23 cellular contexts compared by ENCODE assay signal in the genomic region with DNA sequence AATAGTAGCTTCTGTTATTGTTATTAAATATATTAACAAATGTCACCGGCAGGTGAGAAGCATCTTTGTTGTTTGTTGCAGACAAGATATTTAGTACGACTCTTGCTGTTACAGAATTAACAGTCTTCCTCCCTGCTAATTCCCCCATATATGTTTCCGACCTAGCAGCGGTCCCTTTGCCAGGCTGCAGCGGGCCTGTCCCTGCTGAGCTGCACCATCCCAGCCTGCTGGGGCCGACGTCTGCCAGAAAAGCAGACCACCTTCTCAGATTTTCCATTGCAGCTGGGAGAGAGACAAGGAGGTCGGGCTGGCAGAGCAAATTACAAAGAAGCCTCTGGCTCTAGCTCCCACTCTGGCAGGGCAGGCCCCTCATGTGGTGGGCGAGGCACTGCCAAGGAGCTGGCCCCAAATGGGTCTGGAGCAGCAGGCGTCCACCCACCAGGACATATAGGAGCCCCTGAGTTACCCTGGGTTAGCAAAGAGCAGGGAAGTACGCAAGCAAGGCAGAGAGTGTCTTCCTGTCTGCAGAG.
DNase-seq lines count a peak whose midpoint lies in the region; ATAC-seq and TF ChIP-seq lines count a peak whose summit lies in the region.
"Had no signal": no experiment of that assay in that cellular context is flagged by ENCODE, and none has a peak within 500 bp of the region (broad histone marks: within the 10 kb centered on the region; RNA-seq: fewer than 3 reads in every experiment).

No MANE protein-coding gene starts in this region.

- H3K9me2 ChIP-seq in hepatocyte (replicated peaks; ENCODE audit: insufficient read depth) = no peaks in the 10 kb centered on the region

- CTCF ChIA-PET in activated CD4-positive, alpha-beta memory T cell treated with anti-CD3 and anti-CD28 coated beads for 36 hours (lab: Charles Lee) = interaction anchor here (1.1 to 1.3 kb wide), 2 partner anchors 130 to 146 kb away, joined by 3 read pairs; no protein-coding TSS in a partner anchor
- CTCF ChIA-PET in RWPE1 (lab: Yijun Ruan, JAX) = interaction anchor here (0.7 to 1.0 kb wide), 3 partner anchors 10 to 145 kb away, joined by 3 read pairs; no protein-coding TSS in a partner anchor

- H3K4me1 ChIP-seq in hepatocyte (ENCODE audit: insufficient read depth) (peaks cover 18% of the 10 kb centered on the region), gastrocnemius medialis (no peaks in the 10 kb centered on the region)
- H3K4me1 ChIP-seq: BE2C had no signal

- H3K4me2 ChIP-seq in hepatocyte = no peak overlapping the region
- H3K4me2 ChIP-seq: KMS-11 had no signal

- no peaks in the 10 kb centered on the region for H3K79me2 ChIP-seq in hepatocyte

- no peaks in the 10 kb centered on the region for H3K9me3 ChIP-seq in hepatocyte (ENCODE audit: low read depth)
- H3K9me3 ChIP-seq in gastrocnemius medialis = no peaks in the 10 kb centered on the region
- no peaks in the 10 kb centered on the region for H3K9me3 ChIP-seq in T-helper 17 cell (ENCODE audit: control insufficient read depth, low read length, poor library complexity, severe bottlenecking)
- H3K9me3 ChIP-seq: BE2C, SJCRH30 had no signal

- no peak for TF ChIP-seq CTCF in hepatocyte (IDR thresholded peaks at IDR 0.05; ENCODE audit: poor library complexity)
- TF ChIP-seq CTCF in neural crest cell (conservative IDR thresholded peaks at IDR 0.05) = no peak
- no peak for TF ChIP-seq CTCF in gastrocnemius medialis (IDR thresholded peaks at IDR 0.05 in 4 of 5, conservative IDR thresholded peaks at IDR 0.05 in 1 of 5)
- no peak for TF ChIP-seq CTCF in RWPE1 (conservative IDR thresholded peaks at IDR 0.05; ENCODE audit: low read depth)

- H3K9me3 Mint-ChIP-seq in neural crest cell = no peaks in the 10 kb centered on the region
- no peaks in the 10 kb centered on the region for H3K9me3 Mint-ChIP-seq in activated CD4-positive, alpha-beta memory T cell treated with anti-CD3 and anti-CD28 coated beads for 36 hours

- peaks cover 77% of the 10 kb centered on the region for H3K27me3 Mint-ChIP-seq in neural crest cell (ENCODE audit: low read depth)
- H3K27me3 Mint-ChIP-seq in activated CD4-positive, alpha-beta memory T cell treated with anti-CD3 and anti-CD28 coated beads for 36 hours = peaks cover 28% of the 10 kb centered on the region
- H3K27me3 Mint-ChIP-seq in T-helper 17 cell = peaks cover 77% of the 10 kb centered on the region

- peak; percentile 41 for DNase-seq in activated effector memory CD4-positive, alpha-beta T cell treated with anti-CD3 and anti-CD28 coated beads, Interleukin-2, amount 50 U/mL, for 16 hours
- no peak for DNase-seq in activated effector memory CD4-positive, alpha-beta T cell treated with Interleukin-2 at 50 U/mL for 16 hours
- DNase-seq in hepatocyte (ENCODE audit: low spot score) = no peak
- DNase-seq in neural crest cell (ENCODE audit: low read depth, low spot score) = no peak
- no peak for DNase-seq in gastrocnemius medialis
- DNase-seq in activated CD4-positive, alpha-beta memory T cell treated with anti-CD3 and anti-CD28 coated beads for 36 hours = no peak
- no peak for DNase-seq in T-helper 17 cell
- no peak for DNase-seq in RWPE1 (ENCODE audit: low spot score)
- DNase-seq: 8988T; ACHN; BE2C; CD4-positive, CD25-positive, alpha-beta regulatory T cell; DMS53; MM.1S; NCI-H1694; NCI-H2029 treated with DMSO at 0.1 percent for 48 hours; NCI-H2227 treated with DMSO at 0.1 percent for 48 hours; NCI-H526 treated with DMSO at 0.1 percent for 48 hours; SJCRH30 had no signal

- H4K20me1 ChIP-seq in hepatocyte (ENCODE audit: insufficient read depth, poor library complexity, severe bottlenecking) = no peaks in the 10 kb centered on the region

- H3K27me3 ChIP-seq in hepatocyte (peaks cover 16% of the 10 kb centered on the region), gastrocnemius medialis (peaks cover 0 to 2% (median 0%) of the 10 kb centered on the region in 3 donors)
- H3K27me3 ChIP-seq: SJCRH30 had no signal

- WGBS in hepatocyte (ENCODE audit: low lambda C conversion rate, missing lambda C conversion rate) = 84% methylated on average over 11 of the region's 11 CpGs

- ATAC-seq in gastrocnemius medialis (no peak), T-helper 17 cell (no peak)
- ATAC-seq: HCT116, Panc1 had no signal

- in situ Hi-C loops in gastrocnemius medialis (cut with MboI; ENCODE audit: low sequenced_read_pairs in 4 of 4) = no loop called here

- H3K4me1 Mint-ChIP-seq in neural crest cell = peaks cover 85% of the 10 kb centered on the region
- no peaks in the 10 kb centered on the region for H3K4me1 Mint-ChIP-seq in activated CD4-positive, alpha-beta memory T cell treated with anti-CD3 and anti-CD28 coated beads for 36 hours (ENCODE audit: low read depth)
- no peaks in the 10 kb centered on the region for H3K4me1 Mint-ChIP-seq in T-helper 17 cell
- H3K4me1 Mint-ChIP-seq: CD4-positive, CD25-positive, alpha-beta regulatory T cell; IgD-negative memory B cell had no signal

- TF ChIP-seq POLR2A in gastrocnemius medialis (IDR thresholded peaks at IDR 0.05) = no peak

- H3K4me3 ChIP-seq in hepatocyte (no peak overlapping the region), gastrocnemius medialis (no peak overlapping the region)
- H3K4me3 ChIP-seq: SJCRH30 had no signal

- H3K27ac ChIP-seq in hepatocyte = peak overlapping the region; percentile 20
- no peak overlapping the region for H3K27ac ChIP-seq in gastrocnemius medialis
- no peak overlapping the region for H3K27ac ChIP-seq in RWPE1
- H3K27ac ChIP-seq: KMS-11, SJCRH30 had no signal

- intact Hi-C loops in gastrocnemius medialis (cut with DNase I; ENCODE audit: low total_unique reads) = no loop called here
- intact Hi-C loops in activated CD4-positive, alpha-beta memory T cell treated with anti-CD3 and anti-CD28 coated beads for 36 hours (cut with micrococcal nuclease) = no loop called here

- no peak overlapping the region for H3K4me3 Mint-ChIP-seq in neural crest cell
- no peak overlapping the region for H3K4me3 Mint-ChIP-seq in activated CD4-positive, alpha-beta memory T cell treated with anti-CD3 and anti-CD28 coated beads for 36 hours
- no peak overlapping the region for H3K4me3 Mint-ChIP-seq in T-helper 17 cell
- H3K4me3 Mint-ChIP-seq: CD4-positive, CD25-positive, alpha-beta regulatory T cell; IgD-negative memory B cell had no signal

- POLR2A ChIA-PET in activated CD4-positive, alpha-beta memory T cell treated with anti-CD3 and anti-CD28 coated beads for 36 hours (lab: Charles Lee) = no interaction called here
- POLR2A ChIA-PET in RWPE1 (lab: Yijun Ruan, JAX; ENCODE audit: low non-redundant PET) = no interaction called here

- peak overlapping the region; percentile 83 for H3K27ac Mint-ChIP-seq in neural crest cell (ENCODE audit: unreplicated experiment)
- H3K27ac Mint-ChIP-seq in activated CD4-positive, alpha-beta memory T cell treated with anti-CD3 and anti-CD28 coated beads for 36 hours = no peak overlapping the region
- H3K27ac Mint-ChIP-seq in T-helper 17 cell = no peak overlapping the region
- H3K27ac Mint-ChIP-seq: CD4-positive, CD25-positive, alpha-beta regulatory T cell had no signal

- H2AFZ ChIP-seq in hepatocyte = no peak overlapping the region

- H3K36me3 ChIP-seq in hepatocyte (replicated peaks; ENCODE audit: insufficient read depth, low read depth) = no peaks in the 10 kb centered on the region
- no peaks in the 10 kb centered on the region for H3K36me3 ChIP-seq in gastrocnemius medialis
- H3K36me3 ChIP-seq: BE2C, SJCRH30 had no signal

- H3K36me3 Mint-ChIP-seq in neural crest cell (ENCODE audit: low read depth) (no peaks in the 10 kb centered on the region), T-helper 17 cell (ENCODE audit: low read depth) (peaks cover 3% of the 10 kb centered on the region)
- H3K36me3 Mint-ChIP-seq in activated CD4-positive, alpha-beta memory T cell treated with anti-CD3 and anti-CD28 coated beads for 36 hours = no peaks in the 10 kb centered on the region
- H3K36me3 Mint-ChIP-seq: CD4-positive, CD25-positive, alpha-beta regulatory T cell; IgD-negative memory B cell had no signal
